Comparison of ENCODE assay signal across 11 cellular contexts in the genomic region with DNA sequence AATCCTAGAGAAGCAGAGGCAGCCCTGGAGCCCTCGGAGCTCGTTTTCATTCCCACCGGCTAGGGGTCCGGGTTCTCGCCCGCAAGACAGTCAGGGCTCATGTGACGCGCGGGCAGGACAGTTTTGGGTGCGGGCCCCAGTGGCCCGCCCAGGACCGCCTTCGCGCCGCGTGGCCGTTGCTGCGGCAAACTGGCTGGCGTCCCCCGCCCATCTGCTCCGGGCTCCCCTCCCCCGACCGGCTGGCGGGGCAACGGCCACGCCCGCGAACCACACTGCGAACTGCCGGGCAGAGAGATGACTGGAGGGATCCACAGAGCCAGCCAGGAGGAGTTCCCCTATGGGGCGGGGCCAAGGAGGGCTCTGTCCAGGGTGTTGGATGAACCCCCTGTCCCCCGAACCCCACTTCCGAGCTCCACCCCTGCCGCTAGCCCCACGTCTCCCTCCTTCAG. TPM values are rescaled to one million over a fixed set of nuclear protein-coding genes. Genes with fewer than 3 reads are reported as not detected.
DNase-seq lines count a peak whose midpoint lies in the region; ATAC-seq and TF ChIP-seq lines count a peak whose summit lies in the region.
"Had no signal": no experiment of that assay in that cellular context is flagged by ENCODE, and none has a peak within 500 bp of the region (broad histone marks: within the 10 kb centered on the region; RNA-seq: fewer than 3 reads in every experiment).

No MANE protein-coding gene starts in this region.

- WGBS in H9 (ENCODE audit: extremely low coverage, insufficient read length, low lambda C conversion rate): no CpG with 5 or more reads among the region's 35 CpGs
- WGBS in esophagus squamous epithelium, 2 donors: 20% methylated on average over 1 of the region's 35 CpGs; no CpG with 5 or more reads in 1 of the 2 donors
- WGBS in trophoblast cell (ENCODE audit: extremely low coverage, insufficient coverage, insufficient read length): no CpG with 5 or more reads among the region's 35 CpGs

- no peak overlapping the region for H4K5ac ChIP-seq in H9 (ENCODE audit: insufficient read length, low read depth, low read length)

- H3K4me2 ChIP-seq in H9 (ENCODE audit: insufficient read depth, insufficient read length, low read length) (peak overlapping the region; percentile 50), osteoblast (ENCODE audit: insufficient read depth, low read length) (no peak overlapping the region), trophoblast cell (ENCODE audit: low read length) (no peak overlapping the region)

- H3K18ac ChIP-seq in H9 (ENCODE audit: insufficient read length, low read depth, low read length) (no peak overlapping the region), trophoblast cell (ENCODE audit: low read length) (no peak overlapping the region)

- peak overlapping the region in 1 of 2 experiments; percentile 66; a peak in 2 of 5 replicates for H3K4me3 Mint-ChIP-seq in H9

- H4K20me1 ChIP-seq in H9 (ENCODE audit: control insufficient read depth, insufficient read depth, insufficient read length) (no peaks in the 10 kb centered on the region), osteoblast (ENCODE audit: insufficient read depth, low read length) (peaks cover 3% of the 10 kb centered on the region)

- H3K4me3 ChIP-seq in esophagus squamous epithelium: peak overlapping the region; percentile 51 to 72 (median 64)
- H3K4me3 ChIP-seq in osteoblast (ENCODE audit: insufficient read depth, low read length): no peak overlapping the region
- H3K4me3 ChIP-seq in trophoblast cell (ENCODE audit: low read depth, low read length): no peak overlapping the region

- H3T11ph ChIP-seq in H9 (ENCODE audit: low read length): no peak overlapping the region

- H3K79me2 ChIP-seq in H9 (ENCODE audit: insufficient read depth, low read length) (no peaks in the 10 kb centered on the region), osteoblast (ENCODE audit: insufficient read depth, low read length) (no peaks in the 10 kb centered on the region), trophoblast cell (ENCODE audit: control insufficient read depth, insufficient read depth, low read length, poor library complexity) (no peaks in the 10 kb centered on the region)

- H3K9me3 Mint-ChIP-seq in H9: peaks cover 0 to 3% of the 10 kb centered on the region in 2 experiments; a peak in 2 of 5 replicates
- H3K9me3 Mint-ChIP-seq: T-helper 2 cell treated with Interferon-gamma antibody and Interleukin-4, amounts not matched to agents 5 μg/mL and 100 μg/mL, for 36 hours had no signal

- peaks cover 93% of the 10 kb centered on the region for H3K27me3 Mint-ChIP-seq in H9 (ENCODE audit: low read depth)

- intact Hi-C loops in esophagus squamous epithelium (cut with DNase I): no loop called here

- no peak overlapping the region for H3K4ac ChIP-seq in H9 (ENCODE audit: low read depth, low read length)
- no peak overlapping the region for H3K4ac ChIP-seq in trophoblast cell (ENCODE audit: low read depth, low read length)

- H2BK5ac ChIP-seq in H9 (ENCODE audit: insufficient read length, low read length) (no peak overlapping the region), trophoblast cell (ENCODE audit: low read depth, low read length, poor library complexity) (no peak overlapping the region)

- no peaks in the 10 kb centered on the region for H3K36me3 Mint-ChIP-seq in H9 (ENCODE audit: insufficient read depth in 1 of 3, low read depth in 3 of 3)

- peaks cover 14 to 18% of the 10 kb centered on the region in 2 experiments for H3K4me1 Mint-ChIP-seq in H9

- H3K9ac ChIP-seq in H9 (ENCODE audit: extremely low read depth, insufficient read length, low read length) (no peak overlapping the region), trophoblast cell (ENCODE audit: low read length) (no peak overlapping the region)

- DNase-seq in H9 (no peak), SW480 (ENCODE audit: low spot score) (peak; percentile 60), esophagus squamous epithelium (lab: John Stamatoyannopoulos, UW) (no peak), osteoblast (ENCODE audit: insufficient read length, low spot score, missing footprints) (peak; percentile 90), NCI-H1105 (lab: John Stamatoyannopoulos, UW) (no peak), trophoblast cell (no peak)
- no peak for DNase-seq in activated CD4-positive, alpha-beta T cell treated with anti-CD3 and anti-CD28 coated beads, Interleukin-2, amount 50 U/mL, for 4 hours
- DNase-seq: DMS153, heart right ventricle had no signal

- H3K79me1 ChIP-seq in H9 (ENCODE audit: insufficient read depth, low read depth, low read length, poor library complexity, severe bottlenecking): no peaks in the 10 kb centered on the region
- no peaks in the 10 kb centered on the region for H3K79me1 ChIP-seq in trophoblast cell (ENCODE audit: low read length)

- H3K56ac ChIP-seq in H9 (ENCODE audit: insufficient read length, low read depth, low read length): no peak overlapping the region

- H4K8ac ChIP-seq in H9 (replicated peaks; ENCODE audit: insufficient read length, low read depth, low read length) (no peak overlapping the region), trophoblast cell (ENCODE audit: low read depth, low read length) (no peak overlapping the region)

- TF ChIP-seq CTCF in H9 (conservative IDR thresholded peaks at IDR 0.05) (no peak), esophagus squamous epithelium (IDR thresholded peaks at IDR 0.05) (no peak), osteoblast (IDR thresholded peaks at IDR 0.05; ENCODE audit: extremely low read depth, low read depth, low read length) (no peak)

- H2BK120ac ChIP-seq in H9 (ENCODE audit: low read depth, low read length, poor library complexity, severe bottlenecking) (no peak overlapping the region), trophoblast cell (ENCODE audit: insufficient read depth, low read length, poor library complexity) (no peak overlapping the region)

- no peak overlapping the region for H3K14ac ChIP-seq in H9 (ENCODE audit: insufficient read depth, low read length)
- H3K14ac ChIP-seq in trophoblast cell (ENCODE audit: low read length): no peak overlapping the region

- H3K4me1 ChIP-seq in H9 (ENCODE audit: insufficient read depth, low read length): no peaks in the 10 kb centered on the region
- peaks cover 48 to 98% (median 70%) of the 10 kb centered on the region in 3 donors for H3K4me1 ChIP-seq in esophagus squamous epithelium
- H3K4me1 ChIP-seq in osteoblast (ENCODE audit: insufficient read depth, low read length): peaks cover 8% of the 10 kb centered on the region
- H3K4me1 ChIP-seq in trophoblast cell (ENCODE audit: control insufficient read depth in 1 of 2, insufficient read depth in 2 of 2, low read length in 2 of 2): peaks cover 4 to 21% of the 10 kb centered on the region in 2 experiments

- H3K27ac ChIP-seq in H9 (ENCODE audit: insufficient read length, low read depth, low read length) (no peak overlapping the region), esophagus squamous epithelium (peak overlapping the region in 3 of 4 donors; percentile 8 to 90 (median 90)), osteoblast (ENCODE audit: low read depth, low read length) (no peak overlapping the region), trophoblast cell (ENCODE audit: low read depth, low read length) (no peak overlapping the region)
- H3K27ac ChIP-seq: heart right ventricle had no signal

- no peak overlapping the region for H4K12ac ChIP-seq in trophoblast cell (ENCODE audit: low read depth, low read length)

- H3K27me3 ChIP-seq in H9 (ENCODE audit: insufficient read depth, low read length): peaks cover 78% of the 10 kb centered on the region
- H3K27me3 ChIP-seq in esophagus squamous epithelium: peaks cover 4 to 100% (median 5%) of the 10 kb centered on the region in 4 donors
- peaks cover 91% of the 10 kb centered on the region for H3K27me3 ChIP-seq in osteoblast (ENCODE audit: insufficient read depth, low read length)
- H3K27me3 ChIP-seq in trophoblast cell (ENCODE audit: insufficient read depth, low read length): peaks cover 61% of the 10 kb centered on the region

- H3K9me3 ChIP-seq in H9 (ENCODE audit: control insufficient read depth, low read depth, low read length): no peaks in the 10 kb centered on the region
- no peaks in the 10 kb centered on the region for H3K9me3 ChIP-seq in esophagus squamous epithelium
- H3K9me3 ChIP-seq in osteoblast (ENCODE audit: low read depth, low read length): no peaks in the 10 kb centered on the region
- H3K9me3 ChIP-seq in trophoblast cell (ENCODE audit: insufficient read depth, low read depth, low read length): peaks cover 9% of the 10 kb centered on the region
- H3K9me3 ChIP-seq: heart right ventricle had no signal

- H3K23me2 ChIP-seq in H9 (ENCODE audit: insufficient read length, low read depth, low read length, poor library complexity, severe bottlenecking): peaks cover 10% of the 10 kb centered on the region

- no peak overlapping the region for H2BK20ac ChIP-seq in H9 (ENCODE audit: low read depth, low read length, poor library complexity, severe bottlenecking)

- H4K91ac ChIP-seq in H9 (ENCODE audit: insufficient read length, low read depth, low read length): no peak overlapping the region
- no peak overlapping the region for H4K91ac ChIP-seq in trophoblast cell (ENCODE audit: low read depth, low read length)

- no peak overlapping the region for H3K23ac ChIP-seq in H9 (ENCODE audit: insufficient read length, low read depth, low read length)
- no peak overlapping the region for H3K23ac ChIP-seq in trophoblast cell (ENCODE audit: low read length)

- TF ChIP-seq POLR2A in esophagus squamous epithelium (IDR thresholded peaks at IDR 0.05): no peak

- H3K27ac Mint-ChIP-seq in H9: no peak overlapping the region
- H3K27ac Mint-ChIP-seq: T-helper 2 cell treated with Interferon-gamma antibody and Interleukin-4, amounts not matched to agents 5 μg/mL and 100 μg/mL, for 36 hours had no signal

- H2AK5ac ChIP-seq in H9 (ENCODE audit: insufficient read length, low read length) (no peak overlapping the region), trophoblast cell (ENCODE audit: low read length) (no peak overlapping the region)

- no peak for ATAC-seq in HG02852 (IDR thresholded peaks at IDR 0.05; ENCODE audit: unreplicated experiment)

- H3K36me3 ChIP-seq in esophagus squamous epithelium (no peaks in the 10 kb centered on the region), osteoblast (ENCODE audit: insufficient read depth, low read length) (no peaks in the 10 kb centered on the region), trophoblast cell (ENCODE audit: control insufficient read depth in 1 of 2, insufficient read depth in 2 of 2, low read length in 2 of 2) (no peaks in the 10 kb centered on the region)
- H3K36me3 ChIP-seq: heart right ventricle had no signal

- no peak overlapping the region for H2BK12ac ChIP-seq in H9 (ENCODE audit: insufficient read length, low read depth, low read length)
- H2BK12ac ChIP-seq in trophoblast cell (ENCODE audit: low read length): no peak overlapping the region

- H2AFZ ChIP-seq in H9 (ENCODE audit: low read length) (no peak overlapping the region), osteoblast (ENCODE audit: low read length) (no peak overlapping the region), trophoblast cell (ENCODE audit: insufficient read depth, low read length, poor library complexity) (no peak overlapping the region)

- H2BK15ac ChIP-seq in H9 (ENCODE audit: low read depth, low read length): no peak overlapping the region

RNA-seq across cellular contexts. Expression of a gene that starts 0.9 kb away (rescaled TPM):
- total RNA-seq in H9 (2021): 0.81 and 1.2 TPM in 2 replicates
- total RNA-seq in esophagus squamous epithelium: 10 to 100 TPM; 40.5 to 51.9 (median 50.2) TPM
- not detected in 2 replicates for total RNA-seq in osteoblast
- 33.7 and 41.0 TPM in 2 replicates for polyA plus RNA-seq in trophoblast cell (2013)

RNA-seq across cellular contexts. Expression of a gene that starts 4.0 kb away (rescaled TPM):
- total RNA-seq in H9 (2021) (53.1 and 59.3 TPM in 2 replicates), esophagus squamous epithelium (10 to 100 TPM; 14.5 to 22.2 (median 18.6) TPM), osteoblast (not detected in 2 replicates)
- 5.8 and 6.9 TPM in 2 replicates for polyA plus RNA-seq in trophoblast cell (2013)

RNA-seq across cellular contexts. Expression of a gene that starts 27.1 kb away (rescaled TPM):
- total RNA-seq in H9 (2021): 85.2 and 87.4 TPM in 2 replicates
- total RNA-seq in esophagus squamous epithelium: 10 to 100 TPM; 23.5 to 50.7 (median 39.0) TPM
- 9.1 and 10.9 TPM in 2 replicates for total RNA-seq in osteoblast
- polyA plus RNA-seq in trophoblast cell (2013): 30.7 and 31.4 TPM in 2 replicates

RNA-seq across cellular contexts. Expression of a gene that starts 45.4 kb away (rescaled TPM):
- total RNA-seq in H9 (2021) (18.3 and 19.4 TPM in 2 replicates), esophagus squamous epithelium (10 to 100 TPM; 22.1 to 47.3 (median 34.3) TPM), osteoblast (3.3 and 5.0 TPM in 2 replicates)
- polyA plus RNA-seq in trophoblast cell (2013): 22.6 and 23.0 TPM in 2 replicates

Comparison
In these comparisons a context has a peak if more than half of its experiments do, and no peak if none do; other contexts are left out.
1. DNase-seq: peak in SW480 (single experiment) and osteoblast (single experiment); none in H9 (single experiment), esophagus squamous epithelium (single experiment), NCI-H1105 (single experiment), trophoblast cell (0 of 2) and activated CD4-positive, alpha-beta T cell treated with anti-CD3 and anti-CD28 coated beads, Interleukin-2, amount 50 U/mL, for 4 hours (0 of 2).
2. H3K27ac ChIP-seq: peak in esophagus squamous epithelium (3 of 4); none in H9 (single experiment), osteoblast (single experiment) and trophoblast cell (single experiment).
3. H3K4me3 ChIP-seq: peak in esophagus squamous epithelium (4 of 4); none in osteoblast (single experiment) and trophoblast cell (single experiment).
4. RNA of a gene that starts 0.9 kb away (total RNA-seq): 40.5 to 51.9 TPM in esophagus squamous epithelium; 0.81 to 1.2 TPM in H9 and not detected in osteoblast; every median in the first group is over 10 times any median in the second.
5. RNA of a gene that starts 4.0 kb away (total RNA-seq): 53.1 to 59.3 TPM in H9 and 14.5 to 22.2 TPM in esophagus squamous epithelium; not detected in osteoblast; every median in the first group is over 10 times any median in the second.